ENCODE assay signal across 8 cellular contexts in genomic region chr14:70640938-70641547, GRCh38. TPM values are rescaled to one million over a fixed set of nuclear protein-coding genes. Genes with fewer than 3 reads are reported as not detected.
DNase-seq lines count a peak whose midpoint lies in the region; ATAC-seq, FAIRE-seq and TF ChIP-seq lines count a peak whose summit lies in the region.

No MANE protein-coding gene starts in this region.

- FAIRE-seq in frontal cortex (lab: Jason Lieb, UNC) = no peak

- DNase-seq in AG04449 (ENCODE audit: low read depth, low spot score) = no peak
- peak; percentile 11 for DNase-seq in NCI-H526 treated with DMSO at 0.1 percent for 48 hours (lab: John Stamatoyannopoulos, UW)
- peak; percentile 30 for DNase-seq in activated T-helper 1 cell treated with Interleukin-2 at 50 U/mL for 16 hours (ENCODE audit: low read depth)
- DNase-seq in frontal cortex (ENCODE audit: low spot score in 2 of 2) = peak; percentile 32 to 55
- peak; percentile 35 for DNase-seq in non-pigmented ciliary epithelial cell (ENCODE audit: low read depth)
- DNase-seq in OCI-M1 (lab: John Stamatoyannopoulos, UW) = no peak

- ATAC-seq in GM18867 (IDR thresholded peaks at IDR 0.05; ENCODE audit: unreplicated experiment) (peak; percentile 70), HG03060 (IDR thresholded peaks at IDR 0.05; ENCODE audit: low read depth, unreplicated experiment) (peak; percentile 62)

- no peak for TF ChIP-seq CTCF in AG04449 (IDR thresholded peaks at IDR 0.05; ENCODE audit: insufficient read depth, low read length, missing control alignments)

- POLR2A ChIA-PET in AG04449 (lab: Yijun Ruan, JAX) = interaction anchor here (0.6 kb wide), 1 partner anchor 270 kb away, joined by 3 read pairs; no protein-coding TSS in a partner anchor

- CTCF ChIA-PET in AG04449 (lab: Yijun Ruan, JAX) = interaction anchor here (1.0 kb wide), 1 partner anchor 20 kb away, joined by 3 read pairs; no protein-coding TSS in a partner anchor

- peak overlapping the region; percentile 56 for H3K4me3 ChIP-seq in AG04449 (ENCODE audit: low read depth, low read length)

RNA-seq across cellular contexts. Expression of gene TTC9, which starts 0.7 kb away (rescaled TPM):
- 14.7 TPM for total RNA-seq in frontal cortex

RNA-seq across cellular contexts. Expression of gene MED6, which starts 40.6 kb away (rescaled TPM):
- 49.7 TPM for total RNA-seq in frontal cortex

Comparison
In these comparisons a context has a peak if more than half of its experiments do, and no peak if none do; other contexts are left out.
1. DNase-seq: peak in NCI-H526 treated with DMSO at 0.1 percent for 48 hours (single experiment), activated T-helper 1 cell treated with Interleukin-2 at 50 U/mL for 16 hours (single experiment), frontal cortex (2 of 2) and non-pigmented ciliary epithelial cell (single experiment); none in AG04449 (single experiment) and OCI-M1 (single experiment).